Comparison of ENCODE assay signal across 8 cellular contexts in the genomic region with DNA sequence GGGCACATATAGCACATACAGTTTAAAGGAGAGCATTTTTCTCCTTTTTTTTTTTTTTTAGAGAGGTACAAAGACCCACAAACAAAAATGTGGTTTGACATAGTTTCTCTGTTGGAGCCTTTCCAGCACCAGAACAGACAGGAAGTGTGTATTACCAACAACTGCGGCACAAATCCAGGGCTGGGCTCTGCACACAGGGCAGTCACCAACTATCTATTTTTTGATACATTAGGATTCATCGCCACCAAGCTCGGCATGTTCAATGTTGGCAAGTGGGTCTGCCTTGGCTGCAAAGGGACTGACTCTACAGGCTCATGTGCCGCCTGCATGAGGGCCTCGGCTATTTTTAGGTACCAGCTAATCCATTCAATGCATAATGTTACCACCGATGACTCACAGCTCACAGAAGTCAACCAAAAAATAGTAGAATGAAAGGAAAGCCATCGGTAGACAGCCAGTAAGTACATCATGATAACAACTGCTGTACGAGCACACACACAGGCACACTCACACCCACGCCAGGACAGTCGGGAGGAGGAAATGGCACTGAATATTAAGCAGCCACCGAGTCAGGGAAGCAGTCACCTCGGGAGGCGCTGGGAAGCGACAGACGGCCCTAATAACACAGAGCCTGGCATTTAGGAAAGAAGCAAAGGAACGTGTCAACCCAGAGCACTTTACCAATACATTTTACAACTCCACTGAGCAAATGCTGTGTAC.
DNase-seq lines count a peak whose midpoint lies in the region; ATAC-seq and TF ChIP-seq lines count a peak whose summit lies in the region.

No MANE protein-coding gene starts in this region.

- H3K9ac ChIP-seq in neuronal stem cell (ENCODE audit: low read depth, low read length, poor library complexity) = no peak overlapping the region
- H3K9ac ChIP-seq in subcutaneous abdominal adipose tissue (ENCODE audit: low read length in 5 of 5) = peak overlapping the region in 1 of 5 donors; percentile 26

- H3K9me3 ChIP-seq in Peyer's patch = no peaks in the 10 kb centered on the region
- H3K9me3 ChIP-seq in neuronal stem cell (replicated peaks in 1 of 2; ENCODE audit: control insufficient read depth in 2 of 2, insufficient read depth in 1 of 2, low read depth in 1 of 2, low read length in 2 of 2) = no peaks in the 10 kb centered on the region
- H3K9me3 ChIP-seq in subcutaneous abdominal adipose tissue (ENCODE audit: control insufficient read depth in 5 of 5, low read length in 5 of 5) = no peaks in the 10 kb centered on the region

- TF ChIP-seq POLR2A in Peyer's patch (IDR thresholded peaks at IDR 0.05) = no peak

- H3K4me1 Mint-ChIP-seq in activated T-helper 1 cell treated with anti-CD3 and anti-CD28 coated beads, Interleukin-12 subunit alpha, Interleukin-12 subunit beta, Interleukin-2, Interleukin-4 antibody, amounts not matched to agents 30 ng/mL and 10 ng/mL and 1 ng/mL, durations not matched to agents 14 hours and 24 hours and 36 hours (ENCODE audit: low read depth) = peaks cover 76% of the 10 kb centered on the region

- H3K27ac Mint-ChIP-seq in activated T-helper 1 cell treated with anti-CD3 and anti-CD28 coated beads, Interleukin-12 subunit alpha, Interleukin-12 subunit beta, Interleukin-2, Interleukin-4 antibody, amounts not matched to agents 30 ng/mL and 10 ng/mL and 1 ng/mL, durations not matched to agents 14 hours and 24 hours and 36 hours = peak overlapping the region; percentile 81

- H2BK5ac ChIP-seq in neuronal stem cell (ENCODE audit: low read length) = no peak overlapping the region

- H3K36me3 ChIP-seq in ACC112 (ENCODE audit: insufficient read depth, low read length) (no peaks in the 10 kb centered on the region), Peyer's patch (no peaks in the 10 kb centered on the region), neuronal stem cell (replicated peaks in 1 of 2; ENCODE audit: control insufficient read depth in 2 of 2, insufficient read depth in 2 of 2, low read length in 2 of 2) (no peaks in the 10 kb centered on the region), subcutaneous abdominal adipose tissue (ENCODE audit: control insufficient read depth in 5 of 5, insufficient read depth in 5 of 5, low read length in 5 of 5) (no peaks in the 10 kb centered on the region)

- H2AFZ ChIP-seq in ACC112 (ENCODE audit: low read length, unreplicated experiment) (no peak overlapping the region), neuronal stem cell (ENCODE audit: low read length) (peak overlapping the region; percentile 60)

- no peaks in the 10 kb centered on the region for H3K27me3 ChIP-seq in ACC112 (ENCODE audit: insufficient read depth, low read length)
- no peaks in the 10 kb centered on the region for H3K27me3 ChIP-seq in Peyer's patch
- H3K27me3 ChIP-seq in neuronal stem cell (ENCODE audit: control insufficient read depth in 3 of 3, insufficient read depth in 3 of 3, low read depth in 1 of 3, low read length in 3 of 3) = no peaks in the 10 kb centered on the region
- no peaks in the 10 kb centered on the region for H3K27me3 ChIP-seq in subcutaneous abdominal adipose tissue (ENCODE audit: control insufficient read depth in 5 of 5, insufficient read depth in 4 of 5, low read length in 5 of 5)

- H2BK120ac ChIP-seq in neuronal stem cell (ENCODE audit: low read depth, low read length) = no peak overlapping the region

- no peak overlapping the region for H2AK5ac ChIP-seq in neuronal stem cell (ENCODE audit: low read depth, low read length)

- no peak overlapping the region for H2BK12ac ChIP-seq in neuronal stem cell (ENCODE audit: low read length)

- no peak overlapping the region for H3K4me2 ChIP-seq in neuronal stem cell (ENCODE audit: insufficient read depth, low read length, poor library complexity, severe bottlenecking)

- H3K4me3 Mint-ChIP-seq in activated T-helper 1 cell treated with anti-CD3 and anti-CD28 coated beads, Interleukin-12 subunit alpha, Interleukin-12 subunit beta, Interleukin-2, Interleukin-4 antibody, amounts not matched to agents 30 ng/mL and 10 ng/mL and 1 ng/mL, durations not matched to agents 14 hours and 24 hours and 36 hours = peak overlapping the region; percentile 56

- no peak overlapping the region for H3K18ac ChIP-seq in neuronal stem cell (ENCODE audit: low read length)

- peak overlapping the region; percentile 56 for H3K23ac ChIP-seq in neuronal stem cell (ENCODE audit: low read depth, low read length, poor library complexity)

- H3K27ac ChIP-seq in ACC112 (ENCODE audit: low read depth, low read length) = peak overlapping the region; percentile 84
- H3K27ac ChIP-seq in Peyer's patch = peak overlapping the region; percentile 59 to 83 (median 71)
- H3K27ac ChIP-seq in neuronal stem cell (replicated peaks; ENCODE audit: low read length) = no peak overlapping the region
- H3K27ac ChIP-seq in subcutaneous abdominal adipose tissue (ENCODE audit: low read depth, low read length) = peak overlapping the region; percentile 56

- H3K9me3 Mint-ChIP-seq in activated T-helper 1 cell treated with anti-CD3 and anti-CD28 coated beads, Interleukin-12 subunit alpha, Interleukin-12 subunit beta, Interleukin-2, Interleukin-4 antibody, amounts not matched to agents 30 ng/mL and 10 ng/mL and 1 ng/mL, durations not matched to agents 14 hours and 24 hours and 36 hours = no peaks in the 10 kb centered on the region

- no peak overlapping the region for H4K91ac ChIP-seq in neuronal stem cell (ENCODE audit: low read depth, low read length, poor library complexity)

- DNase-seq in Peyer's patch (peak in 2 of 3 donors; percentile 56 to 71), fibroblast of peridontal ligament (ENCODE audit: extremely low read depth) (peak; percentile 97), neuronal stem cell (ENCODE audit: low spot score) (no peak)
- DNase-seq in activated T-helper 1 cell treated with anti-CD3 and anti-CD28 coated beads, Interleukin-12 subunit alpha, Interleukin-12 subunit beta, Interleukin-2, Interleukin-4 antibody, amounts not matched to agents 30 ng/mL and 10 ng/mL and 1 ng/mL, durations not matched to agents 14 hours and 24 hours and 36 hours (ENCODE audit: low spot score) = peak; percentile 65

- H3K27me3 Mint-ChIP-seq in activated T-helper 1 cell treated with anti-CD3 and anti-CD28 coated beads, Interleukin-12 subunit alpha, Interleukin-12 subunit beta, Interleukin-2, Interleukin-4 antibody, amounts not matched to agents 30 ng/mL and 10 ng/mL and 1 ng/mL, durations not matched to agents 14 hours and 24 hours and 36 hours (ENCODE audit: insufficient read depth) = no peaks in the 10 kb centered on the region

- H3K79me2 ChIP-seq in ACC112 (ENCODE audit: control insufficient read depth, insufficient read depth, low read length, unreplicated experiment) = no peaks in the 10 kb centered on the region

- H3K4ac ChIP-seq in neuronal stem cell (ENCODE audit: low read length) = no peak overlapping the region

- no peak for TF ChIP-seq CTCF in Peyer's patch (IDR thresholded peaks at IDR 0.05)

- intact Hi-C loops in activated T-helper 1 cell treated with anti-CD3 and anti-CD28 coated beads, Interleukin-12 subunit alpha, Interleukin-12 subunit beta, Interleukin-2, Interleukin-4 antibody, amounts not matched to agents 30 ng/mL and 10 ng/mL and 1 ng/mL, durations not matched to agents 14 hours and 24 hours and 36 hours (cut with micrococcal nuclease) = loop anchor here (1.0 to 10.0 kb wide), 11 partner anchors 81 to 1385 kb away; partner anchors contain the start of genes ATXN1, GMPR and NUP153

- H3K36me3 Mint-ChIP-seq in activated T-helper 1 cell treated with anti-CD3 and anti-CD28 coated beads, Interleukin-12 subunit alpha, Interleukin-12 subunit beta, Interleukin-2, Interleukin-4 antibody, amounts not matched to agents 30 ng/mL and 10 ng/mL and 1 ng/mL, durations not matched to agents 14 hours and 24 hours and 36 hours (ENCODE audit: low read depth) = peaks cover 27% of the 10 kb centered on the region

- no peak overlapping the region for H3K14ac ChIP-seq in neuronal stem cell (ENCODE audit: low read length)

- peak overlapping the region; percentile 18 for H2BK15ac ChIP-seq in neuronal stem cell (ENCODE audit: low read length)

- ATAC-seq in GM18868 (IDR thresholded peaks at IDR 0.05; ENCODE audit: unreplicated experiment) = peak; percentile 66
- peak; percentile 58 for ATAC-seq in HG03159 (IDR thresholded peaks at IDR 0.05; ENCODE audit: unreplicated experiment)

- WGBS in neuronal stem cell (ENCODE audit: extremely low coverage in 2 of 2, insufficient read length in 2 of 2, insufficient replicate concordance in 1 of 2), 2 donors = no CpG with 5 or more reads among the region's 16 CpGs

- peaks cover 1% of the 10 kb centered on the region for H3K79me1 ChIP-seq in neuronal stem cell (ENCODE audit: low read depth, low read length)

- H3K4me1 ChIP-seq in ACC112 (ENCODE audit: control insufficient read depth, insufficient read depth, low read length, unreplicated experiment) (peaks cover 46% of the 10 kb centered on the region), Peyer's patch (peaks cover 0 to 19% (median 9%) of the 10 kb centered on the region in 4 donors), neuronal stem cell (ENCODE audit: control insufficient read depth in 2 of 2, insufficient read depth in 1 of 2, low read depth in 1 of 2, low read length in 2 of 2) (peaks cover 14 to 21% of the 10 kb centered on the region in 2 donors), subcutaneous abdominal adipose tissue (ENCODE audit: control insufficient read depth in 5 of 5, insufficient read depth in 5 of 5, low read length in 5 of 5) (peaks cover 6 to 47% (median 28%) of the 10 kb centered on the region in 5 donors)

- peak overlapping the region; percentile 59 for H3K4me3 ChIP-seq in ACC112 (ENCODE audit: low read depth, low read length)
- H3K4me3 ChIP-seq in Peyer's patch = peak overlapping the region in 2 of 4 donors; percentile 2 to 9
- H3K4me3 ChIP-seq in neuronal stem cell (ENCODE audit: low read length in 2 of 2) = peak overlapping the region in 1 of 2 donors; percentile 33
- peak overlapping the region; percentile 2 to 54 (median 24) for H3K4me3 ChIP-seq in subcutaneous abdominal adipose tissue (ENCODE audit: low read depth in 1 of 5, low read length in 5 of 5)

- H4K8ac ChIP-seq in neuronal stem cell (ENCODE audit: low read depth, low read length) = no peak overlapping the region
